In the genomic region with DNA sequence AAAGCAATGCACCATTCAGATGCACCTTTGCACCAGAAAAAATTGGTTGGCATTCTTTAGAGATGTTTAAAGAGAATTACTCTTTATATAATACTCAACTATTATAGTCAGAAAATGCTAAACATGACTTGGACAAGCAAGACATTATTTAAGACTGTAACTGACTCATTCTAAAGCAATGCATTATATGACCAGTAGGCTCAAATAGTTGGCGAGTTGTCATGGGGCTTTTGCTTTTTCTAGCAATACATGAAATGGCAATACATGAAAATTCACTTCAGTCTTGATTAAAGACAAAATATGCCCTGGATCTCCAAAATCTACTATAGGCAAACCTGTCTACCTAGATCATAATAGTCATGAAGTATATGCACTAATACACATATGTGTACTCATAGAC, we compare ENCODE assay signal across 15 cellular contexts.
A peak's percentile ranks its signal among the peaks of the same experiment; 100 is the strongest.
DNase-seq lines count a peak whose midpoint lies in the region; ATAC-seq, FAIRE-seq and TF ChIP-seq lines count a peak whose summit lies in the region.
"Had no signal": no experiment of that assay in that cellular context is flagged by ENCODE, and none has a peak within 500 bp of the region (broad histone marks: within the 10 kb centered on the region; RNA-seq: fewer than 3 reads in every experiment).

No MANE protein-coding gene starts in this region.

- ATAC-seq in SK-N-SH treated with all-trans-retinoic acid at 6 μM for 48 hours, result peak; percentile 98
- no peak for ATAC-seq in GM19397 (IDR thresholded peaks at IDR 0.05; ENCODE audit: unreplicated experiment)

- H3K4me2 ChIP-seq in GM23248 (ENCODE audit: unreplicated experiment), result peak overlapping the region; percentile 11

- H3K27me3 ChIP-seq in GM23248 (replicated peaks; ENCODE audit: insufficient read depth), result no peaks in the 10 kb centered on the region
- H3K27me3 ChIP-seq in adrenal gland, result no peaks in the 10 kb centered on the region

- no peaks in the 10 kb centered on the region for H3K9me3 ChIP-seq in GM23248 (ENCODE audit: low read depth)
- no peaks in the 10 kb centered on the region for H3K9me3 ChIP-seq in adrenal gland (replicated peaks in 1 of 3)
- H3K9me3 ChIP-seq: Caco-2 had no signal

- no peak for TF ChIP-seq POLR2A in adrenal gland (IDR thresholded peaks at IDR 0.05)

- in situ Hi-C loops in GM23248 (cut with MboI), result no loop called here

- H3K4me1 ChIP-seq in GM23248 (ENCODE audit: insufficient read depth) (peaks cover 13% of the 10 kb centered on the region), adrenal gland (replicated peaks in 1 of 2) (no peaks in the 10 kb centered on the region)
- H3K4me1 ChIP-seq: Caco-2 had no signal

- WGBS in GM23248 (ENCODE audit: low coverage in 1 of 2, low lambda C conversion rate in 2 of 2, missing lambda C conversion rate in 2 of 2), 2 experiments, result 25 to 33% methylated on average over 1 of the region's 1 CpG
- 71 to 80% (median 72%) methylated on average over 1 of the region's 1 CpG for WGBS in adrenal gland, 4 donors

- no peak for FAIRE-seq in frontal cortex (lab: Jason Lieb, UNC)
- FAIRE-seq: endothelial cell of umbilical vein had no signal

- H3K9me2 ChIP-seq in GM23248 (ENCODE audit: insufficient read depth), result no peaks in the 10 kb centered on the region

- DNase-seq in GM23248 (peak; percentile 82), fibroblast of pulmonary artery (ENCODE audit: low read depth) (peak; percentile 7), stromal cell of bone marrow (ENCODE audit: low read depth) (peak; percentile 46), adrenal gland (no peak), frontal cortex (ENCODE audit: low spot score in 2 of 2) (no peak)
- DNase-seq: activated CD4-positive, alpha-beta T cell treated with anti-CD3 and anti-CD28 coated beads, Interleukin-2, amount 50 U/mL, for 48 hours; Caco-2; NCI-H1417 treated with DMSO at 0.1 percent for 48 hours; NCI-H510A; RPMI8226; T-helper 9 cell had no signal

- no peak overlapping the region for H3K9ac ChIP-seq in GM23248

- H3F3A ChIP-seq in GM23248 (ENCODE audit: insufficient read depth), result peaks cover 6% of the 10 kb centered on the region; the same call in 1 of the 2 replicates

- TF ChIP-seq CTCF in fibroblast of pulmonary artery (IDR thresholded peaks at IDR 0.05; ENCODE audit: low read length, missing control alignments), result no peak
- TF ChIP-seq CTCF in adrenal gland (IDR thresholded peaks at IDR 0.05), result no peak

- H4K20me1 ChIP-seq in GM23248 (ENCODE audit: insufficient read depth), result no peaks in the 10 kb centered on the region

- H3K4me3 ChIP-seq in GM23248, result no peak overlapping the region
- H3K4me3 ChIP-seq in fibroblast of pulmonary artery (replicated peaks; ENCODE audit: low read depth, low read length), result no peak overlapping the region
- H3K4me3 ChIP-seq in adrenal gland, result no peak overlapping the region
- H3K4me3 ChIP-seq: lung had no signal

- no peak overlapping the region for H3K27ac ChIP-seq in GM23248
- no peak overlapping the region for H3K27ac ChIP-seq in adrenal gland

- H3K36me3 ChIP-seq in GM23248 (ENCODE audit: low read depth) (no peaks in the 10 kb centered on the region), adrenal gland (replicated peaks in 1 of 2) (no peaks in the 10 kb centered on the region)

- 0 out of 2 replicates have a peak overlapping the region, but pooled peaks have one; percentile 8 for H2AFZ ChIP-seq in GM23248

- intact Hi-C loops in adrenal gland (cut with DNase I), result no loop called here

- H3K79me2 ChIP-seq in GM23248 (ENCODE audit: insufficient read depth), result no peaks in the 10 kb centered on the region

TF ChIP-seq in SK-N-SH treated with all-trans-retinoic acid at 6 μM for 48 hours, 23 proteins besides CTCF, POLR2A, EP300 and RAD21 (continues in another document):
- TF ChIP-seq, protein P1, sequence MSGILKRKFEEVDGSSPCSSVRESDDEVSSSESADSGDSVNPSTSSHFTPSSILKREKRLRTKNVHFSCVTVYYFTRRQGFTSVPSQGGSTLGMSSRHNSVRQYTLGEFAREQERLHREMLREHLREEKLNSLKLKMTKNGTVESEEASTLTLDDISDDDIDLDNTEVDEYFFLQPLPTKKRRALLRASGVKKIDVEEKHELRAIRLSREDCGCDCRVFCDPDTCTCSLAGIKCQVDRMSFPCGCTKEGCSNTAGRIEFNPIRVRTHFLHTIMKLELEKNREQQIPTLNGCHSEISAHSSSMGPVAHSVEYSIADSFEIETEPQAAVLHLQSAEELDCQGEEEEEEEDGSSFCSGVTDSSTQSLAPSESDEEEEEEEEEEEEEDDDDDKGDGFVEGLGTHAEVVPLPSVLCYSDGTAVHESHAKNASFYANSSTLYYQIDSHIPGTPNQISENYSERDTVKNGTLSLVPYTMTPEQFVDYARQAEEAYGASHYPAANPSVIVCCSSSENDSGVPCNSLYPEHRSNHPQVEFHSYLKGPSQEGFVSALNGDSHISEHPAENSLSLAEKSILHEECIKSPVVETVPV (CRISPR knock-in tag; IDR thresholded peaks at IDR 0.05), result no peak
- no peak for TF ChIP-seq SNAI2 (CRISPR knock-in tag; IDR thresholded peaks at IDR 0.05)
- TF ChIP-seq TCF4 (CRISPR knock-in tag; IDR thresholded peaks at IDR 0.05; ENCODE audit: borderline replicate concordance), result no peak
- no peak for TF ChIP-seq ZNF70 (CRISPR knock-in tag; IDR thresholded peaks at IDR 0.05)
- TF ChIP-seq ARNTL (CRISPR knock-in tag; IDR thresholded peaks at IDR 0.05; ENCODE audit: borderline replicate concordance, low read depth), result no peak
- no peak for TF ChIP-seq TOX (CRISPR knock-in tag; IDR thresholded peaks at IDR 0.05; ENCODE audit: borderline replicate concordance)
- no peak for TF ChIP-seq OSR1 (CRISPR knock-in tag; IDR thresholded peaks at IDR 0.05)
- no peak for TF ChIP-seq ZC3H10 (CRISPR knock-in tag; IDR thresholded peaks at IDR 0.05)
- no peak for TF ChIP-seq ZFP3 (CRISPR knock-in tag; IDR thresholded peaks at IDR 0.05)
- no peak for TF ChIP-seq POU6F1 (CRISPR knock-in tag; IDR thresholded peaks at IDR 0.05; ENCODE audit: borderline replicate concordance, low read depth)
- no peak for TF ChIP-seq ESRRG (CRISPR knock-in tag; IDR thresholded peaks at IDR 0.05)
- TF ChIP-seq ZNF8 (CRISPR knock-in tag; IDR thresholded peaks at IDR 0.05), result no peak
- no peak for TF ChIP-seq ISL1 (CRISPR knock-in tag; IDR thresholded peaks at IDR 0.05)
- no peak for TF ChIP-seq PATZ1 (CRISPR knock-in tag; IDR thresholded peaks at IDR 0.05; ENCODE audit: borderline replicate concordance)
- TF ChIP-seq CREB5 (CRISPR knock-in tag; IDR thresholded peaks at IDR 0.05; ENCODE audit: low read depth), result no peak

Comparison
In these comparisons a context has a peak if more than half of its experiments do, and no peak if none do; other contexts are left out.
1. DNase-seq: peak in GM23248 (single experiment), fibroblast of pulmonary artery (single experiment) and stromal cell of bone marrow (single experiment); none in adrenal gland (0 of 7) and frontal cortex (0 of 2).